ENCODE assay signal across 19 cellular contexts in genomic region chr1:6096243-6097116, GRCh38.
"Had no signal": no experiment of that assay in that cellular context is flagged by ENCODE, and none has a peak within 500 bp of the region (broad histone marks: within the 10 kb centered on the region; RNA-seq: fewer than 3 reads in every experiment).

No MANE protein-coding gene starts in this region.

- H3K4me3 ChIP-seq: gastroesophageal sphincter, heart left ventricle, neural progenitor cell, tibial artery had no signal

- H3K9me3 ChIP-seq: gastroesophageal sphincter, heart left ventricle, tibial artery had no signal

- DNase-seq: activated B cell treated with CpG ODN at 0.5 μM for 24 hours; activated CD4-positive, alpha-beta T cell treated with anti-CD3 and anti-CD28 coated beads for 48 hours; activated T-cell treated with anti-CD3 and anti-CD28 coated beads, Interleukin-2, amount 50 U/mL, for 1 hour; cerebellar nuclear complex; cortex of kidney; islet precursor cell; retina; stimulated activated CD4-positive, alpha-beta T cell treated with anti-CD3 and anti-CD28 coated beads, Interleukin-12 subunit alpha, Interleukin-12 subunit beta, amount 100 ng/mL, for 4 hours; stimulated activated CD4-positive, alpha-beta T cell treated with anti-CD3 and anti-CD28 coated beads, Interleukin-4, amount 100 ng/mL, for 4 hours; tibial artery had no signal

- H3K4me1 Mint-ChIP-seq: activated B cell treated with CpG ODN at 0.5 μM for 24 hours had no signal

- H3K36me3 ChIP-seq: neural progenitor cell, tibial artery had no signal

- ATAC-seq: activated naive CD4-positive, alpha-beta T cell treated with anti-CD3 and anti-CD28 coated beads, Interleukin-2, amount 50 U/mL, for 72 hours; gastroesophageal sphincter; heart left ventricle; naive thymus-derived CD8-positive, alpha-beta T cell had no signal

- H3K27ac ChIP-seq: epithelial cell of prostate, gastroesophageal sphincter, heart left ventricle, neural progenitor cell, tibial artery had no signal

- H3K27ac Mint-ChIP-seq: activated B cell treated with CpG ODN at 0.5 μM for 24 hours; mesothelial cell of epicardium; T-helper 1 cell treated with Interleukin-12 subunit alpha and Interleukin-12 subunit beta and Interleukin-4 antibody, amounts not matched to agents 30 μg/mL and 1 μg/mL, for 36 hours had no signal

- H3K27me3 ChIP-seq: heart left ventricle, neural progenitor cell had no signal

- H3K4me1 ChIP-seq: gastroesophageal sphincter, tibial artery had no signal

- H3K9me3 Mint-ChIP-seq: activated B cell treated with CpG ODN at 0.5 μM for 24 hours; activated naive CD4-positive, alpha-beta T cell treated with anti-CD3 and anti-CD28 coated beads, Interleukin-2, amount 50 U/mL, for 72 hours; mesothelial cell of epicardium; naive thymus-derived CD8-positive, alpha-beta T cell; neural progenitor cell; stimulated activated naive CD8-positive, alpha-beta T cell treated with anti-CD3 and anti-CD28 coated beads, Interleukin-15, Interleukin-2, amounts not matched to agents 100 ng/mL and 50 ng/mL, for 24 hours; T-helper 1 cell treated with Interleukin-12 subunit alpha and Interleukin-12 subunit beta and Interleukin-4 antibody, amounts not matched to agents 30 μg/mL and 1 μg/mL, for 36 hours had no signal

- H3K4me3 Mint-ChIP-seq: activated B cell treated with CpG ODN at 0.5 μM for 24 hours; mesothelial cell of epicardium; naive thymus-derived CD8-positive, alpha-beta T cell; neural progenitor cell; stimulated activated naive CD8-positive, alpha-beta T cell treated with anti-CD3 and anti-CD28 coated beads, Interleukin-15, Interleukin-2, amounts not matched to agents 100 ng/mL and 50 ng/mL, for 24 hours; T-helper 1 cell treated with Interleukin-12 subunit alpha and Interleukin-12 subunit beta and Interleukin-4 antibody, amounts not matched to agents 30 μg/mL and 1 μg/mL, for 36 hours had no signal

- H3K36me3 Mint-ChIP-seq: activated naive CD4-positive, alpha-beta T cell treated with anti-CD3 and anti-CD28 coated beads, Interleukin-2, amount 50 U/mL, for 72 hours; mesothelial cell of epicardium had no signal

- H3K27me3 Mint-ChIP-seq: activated B cell treated with CpG ODN at 0.5 μM for 24 hours; naive thymus-derived CD8-positive, alpha-beta T cell; stimulated activated naive CD8-positive, alpha-beta T cell treated with anti-CD3 and anti-CD28 coated beads, Interleukin-15, Interleukin-2, amounts not matched to agents 100 ng/mL and 50 ng/mL, for 24 hours had no signal
